16 cellular contexts compared by ENCODE assay signal in genomic region chr20:50488236-50488806, GRCh38. TPM values are rescaled to one million over a fixed set of nuclear protein-coding genes. Genes with fewer than 3 reads are reported as not detected.
DNase-seq lines count a peak whose midpoint lies in the region; ATAC-seq, FAIRE-seq and TF ChIP-seq lines count a peak whose summit lies in the region.
"Had no signal": no experiment of that assay in that cellular context is flagged by ENCODE, and none has a peak within 500 bp of the region (broad histone marks: within the 10 kb centered on the region; RNA-seq: fewer than 3 reads in every experiment).

No MANE protein-coding gene starts in this region.

- no peaks in the 10 kb centered on the region for H4K20me1 ChIP-seq in GM12878 (ENCODE audit: control insufficient read depth, insufficient read depth)

- peak overlapping the region; percentile 41; the same call in 1 of the 2 replicates for H2AFZ ChIP-seq in GM12878 (ENCODE audit: control insufficient read depth, low read depth, low read length)

- H3K9ac ChIP-seq in GM12878 (ENCODE audit: control insufficient read depth, insufficient read depth, low read length), result no peak overlapping the region

- in situ Hi-C loops in GM12878 (cut with MboI), result no loop called here

- CTCF ChIA-PET in GM12878 (lab: Yijun Ruan, JAX), result interaction anchor here (0.9 to 4.5 kb wide), 8 partner anchors 14 to 100 kb away, joined by 3 to 30 read pairs (median 6); no protein-coding TSS in a partner anchor
- CTCF ChIA-PET in HEK293T (lab: Yijun Ruan, JAX), result interaction anchor here (1.1 kb wide), 1 partner anchor 16 kb away, joined by 5 read pairs; no protein-coding TSS in a partner anchor

- POLR2A ChIA-PET in GM12878 (lab: Charles Lee), result interaction anchor here (0.5 to 1.6 kb wide), 6 partner anchors 9 to 690 kb away, joined by 3 to 5 read pairs (median 4); partner anchors contain the start of gene PTPN1
- POLR2A ChIA-PET in HEK293T (lab: Yijun Ruan, JAX), result interaction anchor here (1.0 kb wide), 1 partner anchor 22 kb away, joined by 3 read pairs; the partner anchor contains the start of gene PTPN1

- SMC1A ChIA-PET in GM12878 (lab: Charles Lee; ENCODE audit: uncharacterized antibody, unreplicated experiment), result interaction anchor here (0.8 to 95.1 kb wide), 5 partner anchors 9 to 306 kb away, joined by 3 to 2799 read pairs (median 8); partner anchors contain the start of gene PTPN1

- RAD21 ChIA-PET in GM12878 (lab: Charles Lee; ENCODE audit: unreplicated experiment), result interaction anchor here (0.9 to 3.1 kb wide), 10 partner anchors 13 to 87 kb away, joined by 3 to 16 read pairs (median 4); partner anchors contain the start of gene PTPN1

- no peaks in the 10 kb centered on the region for H3K79me2 ChIP-seq in GM12878 (ENCODE audit: control insufficient read depth, insufficient read depth, low read length)

- no TSS peak for BruUV-seq in GM12878 (replicated peaks; lab: Mats Ljungman, UMichigan)

- ATAC-seq in GM21515 (IDR thresholded peaks at IDR 0.05; ENCODE audit: unreplicated experiment), result peak; percentile 59
- peak; percentile 65 for ATAC-seq in GM12878
- ATAC-seq in omental fat pad (ENCODE audit: low FRiP score), result no peak
- ATAC-seq: pancreas, PC-3 had no signal

- WGBS in GM12878 (ENCODE audit: insufficient coverage, insufficient replicate concordance, low lambda C conversion rate, missing lambda C conversion rate), result under 1% methylated on average over 10 of the region's 10 CpGs

- no peaks in the 10 kb centered on the region for H3K27me3 ChIP-seq in GM12878 (replicated peaks in 1 of 2; ENCODE audit: control insufficient read depth in 2 of 2, insufficient read depth in 2 of 2, low read length in 1 of 2)
- H3K27me3 ChIP-seq: pancreas had no signal

- H3K4me2 ChIP-seq in GM12878 (ENCODE audit: control insufficient read depth, insufficient read depth), result peak overlapping the region; percentile 67

- peaks cover 30% of the 10 kb centered on the region for H3K4me1 ChIP-seq in GM12878 (ENCODE audit: control insufficient read depth, insufficient read depth, low read length)
- H3K4me1 ChIP-seq: pancreas had no signal

- peak overlapping the region; percentile 22 for H3K27ac ChIP-seq in GM12878 (ENCODE audit: control insufficient read depth, insufficient read depth)
- H3K27ac ChIP-seq: pancreas had no signal

- no peaks in the 10 kb centered on the region; the same call in 2 of the 3 replicates for H3K9me3 ChIP-seq in GM12878 (replicated peaks; ENCODE audit: control insufficient read depth, insufficient read depth, low read length)
- H3K9me3 ChIP-seq: pancreas had no signal

- TF ChIP-seq CTCF in GM12865 (IDR thresholded peaks at IDR 0.05; ENCODE audit: insufficient read depth, low read depth, low read length, missing control alignments), result no peak
- TF ChIP-seq CTCF in GM12878 (IDR thresholded peaks at IDR 0.05 in 2 of 3, conservative IDR thresholded peaks at IDR 0.05 in 1 of 3; ENCODE audit: control insufficient read depth in 2 of 3, extremely low read depth in 1 of 3, insufficient read depth in 1 of 3, low read depth in 3 of 3, low read length in 3 of 3), result no peak
- no peak for TF ChIP-seq CTCF in omental fat pad (IDR thresholded peaks at IDR 0.05)

- FAIRE-seq in GM12878 (lab: Jason Lieb, UNC) (no peak), HTR-8/SVneo (lab: Jason Lieb, UNC) (no peak)
- FAIRE-seq: GM12891, pancreas had no signal

- TF ChIP-seq EP300 in GM12878 (IDR thresholded peaks at IDR 0.05; ENCODE audit: borderline replicate concordance in 1 of 2, control insufficient read depth in 1 of 2, low read depth in 2 of 2, low read length in 2 of 2), result no peak

- H3K36me3 ChIP-seq in GM12878 (ENCODE audit: control insufficient read depth in 2 of 2, insufficient read depth in 2 of 2, low read length in 1 of 2), result no peaks in the 10 kb centered on the region
- H3K36me3 ChIP-seq: pancreas had no signal

- H3K4me3 ChIP-seq in GM12865 (ENCODE audit: low read depth, low read length) (peak overlapping the region; percentile 15; the same call in 1 of the 2 replicates), GM12878 (no peak overlapping the region)
- H3K4me3 ChIP-seq: pancreas had no signal

- TF ChIP-seq POLR2A in GM12878 (IDR thresholded peaks at IDR 0.05; ENCODE audit: low read depth, low read length), result no peak

- intact Hi-C loops in GM12878 (cut with micrococcal nuclease; ENCODE audit: unreplicated experiment), result no loop called here

- DNase-seq in GM12865 (ENCODE audit: low read depth), result peak; percentile 78
- peak; percentile 64 for DNase-seq in NAMALWA (ENCODE audit: low spot score)
- DNase-seq in GM12878 (ENCODE audit: low read depth, low spot score), result no peak
- DNase-seq in HEK293T (ENCODE audit: extremely low spot score), result no peak
- DNase-seq in omental fat pad (ENCODE audit: low spot score), result no peak
- no peak for DNase-seq in HTR-8/SVneo (ENCODE audit: insufficient read length, low spot score)
- DNase-seq: amniotic stem cell; effector CD8-positive, alpha-beta T cell; HCEC 1CT; NCI-H2029 treated with DMSO at 0.1 percent for 48 hours; pancreas; PC-3; stimulated activated CD4-positive, alpha-beta T cell treated with anti-CD3 and anti-CD28 coated beads, Interleukin-4, amount 100 ng/mL, for 1 hour; T1000 had no signal

- no peak for TF ChIP-seq RAD21 in GM12878 (IDR thresholded peaks at IDR 0.05; ENCODE audit: insufficient read depth, low read depth, low read length)

TF ChIP-seq in GM12878, 131 proteins besides CTCF, POLR2A, EP300 and RAD21 (continues in another document):
- TF ChIP-seq NRF1 (conservative IDR thresholded peaks at IDR 0.05; ENCODE audit: low read depth, low read length) (no peak), SMAD1 (IDR thresholded peaks at IDR 0.05; ENCODE audit: low read depth, partially characterized antibody) (no peak), HSF1 (IDR thresholded peaks at IDR 0.05; ENCODE audit: low read depth, low read length) (no peak), ZNF384 (IDR thresholded peaks at IDR 0.05; ENCODE audit: borderline replicate concordance, low read depth, low read length) (peak; percentile 79; the same call in 1 of the 2 replicates), TCF7 (IDR thresholded peaks at IDR 0.05; ENCODE audit: borderline replicate concordance) (no peak), GATAD2B (conservative IDR thresholded peaks at IDR 0.05; ENCODE audit: low read depth) (no peak), EZH2 (IDR thresholded peaks at IDR 0.05; ENCODE audit: borderline replicate concordance, control insufficient read depth, low read depth, low read length) (no peak)

TF ChIP-seq in HEK293T, 16 proteins besides CTCF, POLR2A, EP300 and RAD21:
- TF ChIP-seq SUZ12 (IDR thresholded peaks at IDR 0.05) (no peak), LEF1 (IDR thresholded peaks at IDR 0.05; ENCODE audit: borderline replicate concordance) (no peak), L3MBTL2 (conservative IDR thresholded peaks at IDR 0.05) (no peak), FOXM1 (IDR thresholded peaks at IDR 0.05; ENCODE audit: borderline replicate concordance) (no peak), SP1 (IDR thresholded peaks at IDR 0.05) (no peak), BHLHE40 (IDR thresholded peaks at IDR 0.05; ENCODE audit: borderline replicate concordance) (no peak), HDGF (IDR thresholded peaks at IDR 0.05; ENCODE audit: borderline replicate concordance) (no peak), TARDBP (IDR thresholded peaks at IDR 0.05) (no peak), FOXK2 (IDR thresholded peaks at IDR 0.05) (no peak)

RNA-seq across cellular contexts. Expression of gene PTPN1, which starts 21.9 kb away (rescaled TPM):
- 69.6 and 70.9 TPM in 2 replicates for total RNA-seq in GM12878 (2013; cell fraction: nucleolus; rRNA removed)
- total RNA-seq in GM12878 (2014; rRNA removed) (61.1 and 66.4 TPM in 2 replicates), GM12878 (2014; rRNA removed; fragmentation: Illumina TruSeq; extraction: Trizol) (45.9 and 47.0 TPM in 2 replicates), GM12878 (2021) (72.8 and 74.7 TPM in 2 replicates), omental fat pad (100 to 1,000 TPM in 1 of 4 donors, 10 to 100 TPM in 3; 22.2 to 107 (median 42.7) TPM)
- 32.2 TPM for polyA plus RNA-seq in GM12878 (2011; ENCODE audit: low read depth)
- polyA plus RNA-seq in GM12878 (2011; rRNA removed) (33.1 and 40.4 TPM in 2 replicates), GM12878 (2014; fragmentation: Illumina TruSeq; extraction: Trizol) (66.7 and 72.2 TPM in 2 replicates), GM12878 (2014; fragmentation: Nextera tagmentation; extraction: Ambion mirVana) (10 to 100 TPM; 15.9 to 20.2 TPM), GM12878 (2014; rRNA removed) (57.6 and 57.8 TPM in 2 replicates), GM12878 (2016; fragmentation: Nextera tagmentation; extraction: Ambion mirVana) (10 to 100 TPM; 37.7 to 40.8 TPM)
- polyA plus RNA-seq in GM12878 (2011; cell fraction: cytosol; rRNA removed), result 37.7 and 41.0 TPM in 2 replicates
- 52.3 and 57.0 TPM in 2 replicates for polyA plus RNA-seq in GM12878 (2011; cell fraction: nucleus; rRNA removed)
- 49.6 and 58.1 TPM in 2 replicates for polyA plus RNA-seq in GM12878 (2012)
- 29.8 and 31.8 TPM in 2 replicates for polyA minus RNA-seq in GM12878 (2011; rRNA and poly(A)+ RNA removed)
- 12.2 and 13.9 TPM in 2 replicates for polyA minus RNA-seq in GM12878 (2011; cell fraction: cytosol; rRNA and poly(A)+ RNA removed)
- polyA minus RNA-seq in GM12878 (2011; cell fraction: nucleus; rRNA and poly(A)+ RNA removed), result 10.9 and 16.2 TPM in 2 replicates

Comparison
In these comparisons a context has a peak if more than half of its experiments do, and no peak if none do; other contexts are left out.
1. DNase-seq: peak in GM12865 (single experiment) and NAMALWA (single experiment); none in GM12878 (single experiment), HEK293T (single experiment), omental fat pad (single experiment) and HTR-8/SVneo (single experiment).